Comparison of ENCODE assay signal across 1 cellular context in the genomic region with DNA sequence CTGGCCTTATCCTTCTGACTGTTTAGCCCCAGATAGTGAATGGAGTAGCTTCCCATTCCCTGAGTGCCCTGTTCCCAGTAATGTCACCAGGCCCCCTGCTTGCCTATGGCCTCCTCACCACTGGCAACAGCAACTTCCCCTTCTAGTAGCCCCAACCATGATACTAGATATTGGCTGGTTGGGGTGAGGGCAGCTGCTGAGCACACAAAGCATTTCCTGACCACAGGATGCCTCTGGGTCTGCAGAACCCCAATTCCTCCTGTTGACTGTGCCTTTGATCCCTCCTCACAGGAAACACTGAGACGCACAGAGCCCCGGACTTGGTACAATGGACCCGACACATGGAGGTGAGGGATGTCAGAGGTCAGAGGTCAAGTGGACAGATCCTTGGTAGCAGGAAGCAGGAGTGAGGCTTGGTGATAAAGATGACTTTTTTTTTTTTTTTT.
TF ChIP-seq lines count a peak whose summit lies in the region.

No MANE protein-coding gene starts in this region.

TF ChIP-seq in HepG2, 621 proteins besides CTCF, POLR2A, EP300 and RAD21 (continued from another document and continues in another):
- TF ChIP-seq FOXP1 (IDR thresholded peaks at IDR 0.05) (no peak), FOXP1 (CRISPR knock-in tag; IDR thresholded peaks at IDR 0.05) (peak; percentile 86), ZNF18 (CRISPR knock-in tag; IDR thresholded peaks at IDR 0.05; ENCODE audit: insufficient replicate concordance) (no peak), DRAP1 (CRISPR knock-in tag; IDR thresholded peaks at IDR 0.05) (peak; percentile 35; the same call in 1 of the 2 replicates), ZNF644 (CRISPR knock-in tag; IDR thresholded peaks at IDR 0.05; ENCODE audit: low read depth) (0 out of 2 replicates have a peak, but pooled peaks have one; percentile 16), ZMYM2 (CRISPR knock-in tag; IDR thresholded peaks at IDR 0.05) (peak; percentile 91), SNAPC4 (CRISPR knock-in tag; IDR thresholded peaks at IDR 0.05) (no peak), JUN (CRISPR knock-in tag; IDR thresholded peaks at IDR 0.05) (no peak), ATF1 (CRISPR knock-in tag; IDR thresholded peaks at IDR 0.05) (peak; percentile 51; the same call in 1 of the 2 replicates), ATM (IDR thresholded peaks at IDR 0.05; ENCODE audit: borderline replicate concordance) (no peak), YEATS4 (CRISPR knock-in tag; IDR thresholded peaks at IDR 0.05; ENCODE audit: borderline replicate concordance) (0 out of 2 replicates have a peak, but pooled peaks have one; percentile 23), GABPA (IDR thresholded peaks at IDR 0.05; ENCODE audit: low read depth, low read length) (no peak), GABPA (CRISPR knock-in tag; IDR thresholded peaks at IDR 0.05; ENCODE audit: low read depth) (peak; percentile 72), RXRA (CRISPR knock-in tag; IDR thresholded peaks at IDR 0.05) (peak; percentile 92; the same call in 1 of the 2 replicates), HNRNPL (IDR thresholded peaks at IDR 0.05; ENCODE audit: low read depth, low read length) (no peak), ZNF75D (CRISPR knock-in tag; IDR thresholded peaks at IDR 0.05; ENCODE audit: borderline replicate concordance) (no peak), MED13 (CRISPR knock-in tag; IDR thresholded peaks at IDR 0.05) (0 out of 2 replicates have a peak, but pooled peaks have one; percentile 36), ZNF362 (CRISPR knock-in tag; IDR thresholded peaks at IDR 0.05; ENCODE audit: borderline replicate concordance) (peak; percentile 95), ZFP37 (CRISPR knock-in tag; IDR thresholded peaks at IDR 0.05; ENCODE audit: borderline replicate concordance) (0 out of 2 replicates have a peak, but pooled peaks have one; percentile 44), POGZ (CRISPR knock-in tag; IDR thresholded peaks at IDR 0.05) (peak; percentile 43; the same call in 1 of the 2 replicates), ZNF207 (IDR thresholded peaks at IDR 0.05; ENCODE audit: borderline replicate concordance) (no peak), SCMH1 (CRISPR knock-in tag; IDR thresholded peaks at IDR 0.05; ENCODE audit: borderline replicate concordance) (no peak), RERE (CRISPR knock-in tag; IDR thresholded peaks at IDR 0.05; ENCODE audit: low read depth) (no peak), PHF21A (CRISPR knock-in tag; IDR thresholded peaks at IDR 0.05) (peak; percentile 32; the same call in 1 of the 2 replicates), HMGXB4 (CRISPR knock-in tag; IDR thresholded peaks at IDR 0.05; ENCODE audit: borderline replicate concordance in 1 of 2, low read depth in 1 of 2) (0 out of 4 replicates have a peak, but pooled peaks of 1 of the 2 experiments have one; percentile 29), NR2F1 (CRISPR knock-in tag; IDR thresholded peaks at IDR 0.05) (peak; percentile 92 to 95)
- TF ChIP-seq, protein P1, sequence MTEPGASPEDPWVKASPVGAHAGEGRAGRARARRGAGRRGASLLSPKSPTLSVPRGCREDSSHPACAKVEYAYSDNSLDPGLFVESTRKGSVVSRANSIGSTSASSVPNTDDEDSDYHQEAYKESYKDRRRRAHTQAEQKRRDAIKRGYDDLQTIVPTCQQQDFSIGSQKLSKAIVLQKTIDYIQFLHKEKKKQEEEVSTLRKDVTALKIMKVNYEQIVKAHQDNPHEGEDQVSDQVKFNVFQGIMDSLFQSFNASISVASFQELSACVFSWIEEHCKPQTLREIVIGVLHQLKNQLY (CRISPR knock-in tag; IDR thresholded peaks at IDR 0.05), result peak; percentile 88
- TF ChIP-seq, protein P2, sequence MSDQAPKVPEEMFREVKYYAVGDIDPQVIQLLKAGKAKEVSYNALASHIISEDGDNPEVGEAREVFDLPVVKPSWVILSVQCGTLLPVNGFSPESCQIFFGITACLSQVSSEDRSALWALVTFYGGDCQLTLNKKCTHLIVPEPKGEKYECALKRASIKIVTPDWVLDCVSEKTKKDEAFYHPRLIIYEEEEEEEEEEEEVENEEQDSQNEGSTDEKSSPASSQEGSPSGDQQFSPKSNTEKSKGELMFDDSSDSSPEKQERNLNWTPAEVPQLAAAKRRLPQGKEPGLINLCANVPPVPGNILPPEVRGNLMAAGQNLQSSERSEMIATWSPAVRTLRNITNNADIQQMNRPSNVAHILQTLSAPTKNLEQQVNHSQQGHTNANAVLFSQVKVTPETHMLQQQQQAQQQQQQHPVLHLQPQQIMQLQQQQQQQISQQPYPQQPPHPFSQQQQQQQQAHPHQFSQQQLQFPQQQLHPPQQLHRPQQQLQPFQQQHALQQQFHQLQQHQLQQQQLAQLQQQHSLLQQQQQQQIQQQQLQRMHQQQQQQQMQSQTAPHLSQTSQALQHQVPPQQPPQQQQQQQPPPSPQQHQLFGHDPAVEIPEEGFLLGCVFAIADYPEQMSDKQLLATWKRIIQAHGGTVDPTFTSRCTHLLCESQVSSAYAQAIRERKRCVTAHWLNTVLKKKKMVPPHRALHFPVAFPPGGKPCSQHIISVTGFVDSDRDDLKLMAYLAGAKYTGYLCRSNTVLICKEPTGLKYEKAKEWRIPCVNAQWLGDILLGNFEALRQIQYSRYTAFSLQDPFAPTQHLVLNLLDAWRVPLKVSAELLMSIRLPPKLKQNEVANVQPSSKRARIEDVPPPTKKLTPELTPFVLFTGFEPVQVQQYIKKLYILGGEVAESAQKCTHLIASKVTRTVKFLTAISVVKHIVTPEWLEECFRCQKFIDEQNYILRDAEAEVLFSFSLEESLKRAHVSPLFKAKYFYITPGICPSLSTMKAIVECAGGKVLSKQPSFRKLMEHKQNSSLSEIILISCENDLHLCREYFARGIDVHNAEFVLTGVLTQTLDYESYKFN (CRISPR knock-in tag; conservative IDR thresholded peaks at IDR 0.05), result peak; percentile 87
